ENCODE assay signal across 16 cellular contexts in the genomic region with DNA sequence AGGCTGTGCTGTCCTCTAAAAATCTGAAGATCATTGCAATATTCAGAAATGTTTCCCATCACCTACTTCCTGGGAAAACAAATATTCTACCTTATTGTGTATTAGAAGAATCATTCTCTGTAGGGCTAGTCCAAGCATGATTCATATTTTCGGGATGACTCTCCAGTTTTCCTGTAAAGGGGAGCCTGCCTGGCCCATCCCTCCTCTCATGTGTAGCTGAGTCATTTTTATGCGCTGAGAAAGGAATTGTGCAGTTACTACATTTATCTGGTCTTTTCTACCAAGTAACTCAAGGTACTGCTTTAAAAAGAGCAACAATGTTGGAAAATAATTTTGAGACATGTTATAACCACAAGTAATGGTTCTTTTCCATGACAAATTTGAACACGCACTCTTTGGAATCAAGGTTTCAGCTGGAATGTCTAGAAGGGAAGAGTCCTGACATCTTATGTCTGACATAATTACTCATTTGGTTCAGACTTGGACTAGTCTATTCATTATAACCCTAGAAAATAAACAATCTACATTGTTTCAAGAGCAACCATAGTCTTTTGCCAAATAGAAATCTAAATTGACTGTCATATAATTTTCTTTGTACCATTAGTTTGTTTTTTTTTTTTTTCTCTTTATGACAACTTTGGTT. TPM values are rescaled to one million over a fixed set of nuclear protein-coding genes. Genes with fewer than 3 reads are reported as not detected.
DNase-seq lines count a peak whose midpoint lies in the region; ATAC-seq, FAIRE-seq and TF ChIP-seq lines count a peak whose summit lies in the region.
"Had no signal": no experiment of that assay in that cellular context is flagged by ENCODE, and none has a peak within 500 bp of the region (broad histone marks: within the 10 kb centered on the region; RNA-seq: fewer than 3 reads in every experiment).

No MANE protein-coding gene starts in this region.

- POLR2A ChIA-PET in MCF 10A (lab: Yijun Ruan, JAX) = interaction anchor here (0.5 to 12.3 kb wide), 21 partner anchors 10 to 447 kb away, joined by 3 to 219 read pairs (median 6); partner anchors contain the start of genes DSC3 and DSG2

- H3K9me1 ChIP-seq in keratinocyte (ENCODE audit: control insufficient read depth, extremely low read depth, insufficient read depth, low read length) = no peaks in the 10 kb centered on the region

- peak overlapping the region; percentile 71 for H3K9ac ChIP-seq in keratinocyte (ENCODE audit: control insufficient read depth, extremely low read depth, insufficient read depth, low read length)

- H3K4me1 Mint-ChIP-seq in MCF 10A (ENCODE audit: insufficient read depth, unreplicated experiment) = peaks cover 23% of the 10 kb centered on the region
- H3K4me1 Mint-ChIP-seq in activated T-cell treated with anti-CD3 and anti-CD28 coated beads, Interleukin-2, amount 50 U/mL, for 24 hours (ENCODE audit: low read depth) = no peaks in the 10 kb centered on the region
- no peaks in the 10 kb centered on the region for H3K4me1 Mint-ChIP-seq in activated T-helper 17 cell treated with anti-CD3 and anti-CD28 coated beads, Interleukin-2, amount 50 U/mL, for 72 hours

- CTCF ChIA-PET in MCF 10A (lab: Yijun Ruan, JAX) = interaction anchor here (0.6 to 1.2 kb wide), 3 partner anchors 29 to 354 kb away, joined by 5 to 9 read pairs (median 6); no protein-coding TSS in a partner anchor

- H3K4me3 Mint-ChIP-seq in MCF 10A (ENCODE audit: unreplicated experiment) = peak overlapping the region; percentile 67
- no peak overlapping the region for H3K4me3 Mint-ChIP-seq in activated T-cell treated with anti-CD3 and anti-CD28 coated beads, Interleukin-2, amount 50 U/mL, for 24 hours
- H3K4me3 Mint-ChIP-seq in activated T-helper 17 cell treated with anti-CD3 and anti-CD28 coated beads, Interleukin-2, amount 50 U/mL, for 72 hours = no peak overlapping the region
- H3K4me3 Mint-ChIP-seq: activated T-cell treated with anti-CD3 and anti-CD28 coated beads, Interleukin-2, amount 50 U/mL, for 4 hours had no signal

- intact Hi-C loops in MCF 10A (cut with micrococcal nuclease) = loop anchor here (2.0 to 5.0 kb wide), 2 partner anchors 45 to 187 kb away; partner anchors contain the start of gene DSG2

- DNase-seq in ACHN = peak; percentile 83
- DNase-seq in MG63 = peak; percentile 58
- DNase-seq in MCF 10A (ENCODE audit: unreplicated experiment) = peak; percentile 96
- DNase-seq in keratinocyte (ENCODE audit: low read depth, low spot score) = peak; percentile 76
- no peak for DNase-seq in activated T-cell treated with anti-CD3 and anti-CD28 coated beads, Interleukin-2, amount 50 U/mL, for 24 hours
- no peak for DNase-seq in NCI-H2081 (lab: John Stamatoyannopoulos, UW)
- DNase-seq in NCI-H446 (lab: John Stamatoyannopoulos, UW) = no peak
- DNase-seq: activated CD4-positive, CD25-positive, alpha-beta regulatory T cell treated with anti-CD3 and anti-CD28 coated beads, Interleukin-2, amount 50 U/mL, for 72 hours; activated T-cell treated with anti-CD3 and anti-CD28 coated beads, Interleukin-2, amount 50 U/mL, for 4 hours; body of pancreas; NCI-H1417 treated with DMSO at 0.1 percent for 48 hours; NCI-H82; ovary had no signal

- H3K27me3 Mint-ChIP-seq in MCF 10A (ENCODE audit: insufficient read depth, unreplicated experiment) = no peaks in the 10 kb centered on the region
- no peaks in the 10 kb centered on the region for H3K27me3 Mint-ChIP-seq in activated T-cell treated with anti-CD3 and anti-CD28 coated beads, Interleukin-2, amount 50 U/mL, for 24 hours
- H3K27me3 Mint-ChIP-seq in activated T-helper 17 cell treated with anti-CD3 and anti-CD28 coated beads, Interleukin-2, amount 50 U/mL, for 72 hours = no peaks in the 10 kb centered on the region

- FAIRE-seq in keratinocyte (lab: Jason Lieb, UNC) = peak; percentile 94
- FAIRE-seq: GM12891 had no signal

- no peaks in the 10 kb centered on the region for H3K9me3 ChIP-seq in MG63
- no peaks in the 10 kb centered on the region for H3K9me3 ChIP-seq in keratinocyte (ENCODE audit: control insufficient read depth, low read depth, low read length)
- H3K9me3 ChIP-seq: body of pancreas, ovary had no signal

- H3K36me3 Mint-ChIP-seq in MCF 10A (ENCODE audit: insufficient read depth, unreplicated experiment) = peaks cover 23% of the 10 kb centered on the region
- H3K36me3 Mint-ChIP-seq in activated T-cell treated with anti-CD3 and anti-CD28 coated beads, Interleukin-2, amount 50 U/mL, for 24 hours (ENCODE audit: low read depth) = no peaks in the 10 kb centered on the region
- no peaks in the 10 kb centered on the region for H3K36me3 Mint-ChIP-seq in activated T-helper 17 cell treated with anti-CD3 and anti-CD28 coated beads, Interleukin-2, amount 50 U/mL, for 72 hours (ENCODE audit: low read depth)

- no TSS peak for BruUV-seq in MCF 10A (replicated peaks; lab: Mats Ljungman, UMichigan)

- H3K79me2 ChIP-seq in keratinocyte (ENCODE audit: control insufficient read depth, insufficient read depth, low read length) = peaks cover 66% of the 10 kb centered on the region

- peak overlapping the region; percentile 98 for H3K27ac ChIP-seq in keratinocyte (ENCODE audit: control insufficient read depth, insufficient read depth, low read length)
- H3K27ac ChIP-seq: body of pancreas, ovary had no signal

- TF ChIP-seq CTCF in MCF 10A (IDR thresholded peaks at IDR 0.05; ENCODE audit: unreplicated experiment) = no peak
- no peak for TF ChIP-seq CTCF in keratinocyte (optimal IDR thresholded peaks at IDR 0.05 in 1 of 3, IDR thresholded peaks at IDR 0.05 in 1 of 3, conservative IDR thresholded peaks at IDR 0.05 in 1 of 3; ENCODE audit: extremely low read depth in 1 of 3, insufficient read depth in 2 of 3, low read length in 3 of 3)

- dilution Hi-C loops in keratinocyte (cut with MboI; ENCODE audit: extremely low pct_ligation_motif_present, low sequenced_read_pairs) = no loop called here

- H3K4me3 ChIP-seq in MG63 = no peak overlapping the region
- peak overlapping the region in 1 of 3 experiments; percentile 52 for H3K4me3 ChIP-seq in keratinocyte (ENCODE audit: control insufficient read depth in 2 of 3, extremely low read depth in 1 of 3, insufficient read depth in 2 of 3, low read depth in 1 of 3, low read length in 3 of 3)
- H3K4me3 ChIP-seq: body of pancreas, ovary had no signal

- no peaks in the 10 kb centered on the region for H4K20me1 ChIP-seq in keratinocyte (ENCODE audit: control insufficient read depth, extremely low read depth, insufficient read depth, low read length)

- no peak overlapping the region for H2AFZ ChIP-seq in keratinocyte (ENCODE audit: control insufficient read depth, low read length)

- peak overlapping the region; percentile 82 for H3K4me2 ChIP-seq in keratinocyte (ENCODE audit: control insufficient read depth, extremely low read depth, insufficient read depth, low read depth, low read length)

- peaks cover 48% of the 10 kb centered on the region for H3K4me1 ChIP-seq in keratinocyte (ENCODE audit: control insufficient read depth, extremely low read depth, insufficient read depth, low read length)
- H3K4me1 ChIP-seq: body of pancreas had no signal

- H3K9me3 Mint-ChIP-seq in MCF 10A (ENCODE audit: unreplicated experiment) = no peaks in the 10 kb centered on the region
- H3K9me3 Mint-ChIP-seq in activated T-cell treated with anti-CD3 and anti-CD28 coated beads, Interleukin-2, amount 50 U/mL, for 24 hours = no peaks in the 10 kb centered on the region
- H3K9me3 Mint-ChIP-seq in activated T-helper 17 cell treated with anti-CD3 and anti-CD28 coated beads, Interleukin-2, amount 50 U/mL, for 72 hours = no peaks in the 10 kb centered on the region
- H3K9me3 Mint-ChIP-seq: activated T-cell treated with anti-CD3 and anti-CD28 coated beads, Interleukin-2, amount 50 U/mL, for 4 hours had no signal

- in situ Hi-C loops in ACHN (cut with HindIII; ENCODE audit: low pct_ligation_motif_present, low pct_unique_long_range_greater_than_20kb, low sequenced_read_pairs) = no loop called here

- no peaks in the 10 kb centered on the region for H3K27me3 ChIP-seq in MG63
- H3K27me3 ChIP-seq in keratinocyte (ENCODE audit: control insufficient read depth, extremely low read depth, insufficient read depth, low read length) = no peaks in the 10 kb centered on the region
- H3K27me3 ChIP-seq: body of pancreas, ovary had no signal

- H3K27ac Mint-ChIP-seq in MCF 10A (ENCODE audit: low read depth, unreplicated experiment) = peak overlapping the region; percentile 94
- no peak overlapping the region for H3K27ac Mint-ChIP-seq in activated T-cell treated with anti-CD3 and anti-CD28 coated beads, Interleukin-2, amount 50 U/mL, for 24 hours
- no peak overlapping the region for H3K27ac Mint-ChIP-seq in activated T-helper 17 cell treated with anti-CD3 and anti-CD28 coated beads, Interleukin-2, amount 50 U/mL, for 72 hours

- ATAC-seq in activated T-helper 17 cell treated with anti-CD3 and anti-CD28 coated beads, Interleukin-2, amount 50 U/mL, for 72 hours (replicated peaks) = no peak
- ATAC-seq: activated T-cell treated with anti-CD3 and anti-CD28 coated beads, Interleukin-2, amount 50 U/mL, for 4 hours; body of pancreas had no signal

- H3K36me3 ChIP-seq in MG63 (no peaks in the 10 kb centered on the region), keratinocyte (ENCODE audit: control insufficient read depth in 2 of 2, extremely low read depth in 1 of 2, insufficient read depth in 2 of 2, low read length in 2 of 2) (peaks cover 9 to 20% of the 10 kb centered on the region in 2 experiments)
- H3K36me3 ChIP-seq: ovary had no signal

RNA-seq across cellular contexts. Expression of gene DSG3, which starts 6.6 kb away (rescaled TPM):
- total RNA-seq in MG63 (2014; rRNA removed; shearing (Covaris generic); ENCODE audit: low replicate concordance) = not detected in 2 replicates
- total RNA-seq in MCF 10A (2022) = 65.4 and 68.5 TPM in 2 replicates
- polyA plus RNA-seq in keratinocyte = 172 to 488 TPM (median 259 TPM) in 3 replicates
- 288 TPM for polyA plus RNA-seq in keratinocyte (2011; ENCODE audit: low read depth)
- 59.0 and 114 TPM in 2 replicates for polyA plus RNA-seq in keratinocyte (2011; cell fraction: cytosol; rRNA removed)
- polyA plus RNA-seq in keratinocyte (2011; cell fraction: nucleus; rRNA removed) = 495 and 579 TPM in 2 replicates
- 132 and 436 TPM in 2 replicates for polyA plus RNA-seq in keratinocyte (2012; ENCODE audit: low replicate concordance)
- polyA minus RNA-seq in keratinocyte = 95.0 to 692 TPM (median 426 TPM) in 3 replicates
- polyA minus RNA-seq in keratinocyte (2011; cell fraction: cytosol; rRNA and poly(A)+ RNA removed) = 153 TPM
- polyA minus RNA-seq in keratinocyte (2011; cell fraction: nucleus; rRNA and poly(A)+ RNA removed) = 734 and 1,189 TPM in 2 replicates
- total RNA-seq in activated T-helper 17 cell treated with anti-CD3 and anti-CD28 coated beads, Interleukin-2, amount 50 U/mL, for 72 hours = not detected
- total RNA-seq: activated T-cell treated with anti-CD3 and anti-CD28 coated beads, Interleukin-2, amount 50 U/mL, for 4 hours; body of pancreas; mesenteric fat pad had no signal
- polyA plus RNA-seq: ovary had no signal

RNA-seq across cellular contexts. Expression of gene DSG2, which starts 43.8 kb away (rescaled TPM):
- 8.8 and 12.7 TPM in 2 replicates for total RNA-seq in MG63 (2014; rRNA removed; shearing (Covaris generic); ENCODE audit: low replicate concordance)
- total RNA-seq in MCF 10A (2022) = 106 and 134 TPM in 2 replicates
- 117 to 157 TPM (median 140 TPM) in 3 replicates for polyA plus RNA-seq in keratinocyte
- polyA plus RNA-seq in keratinocyte (2011; ENCODE audit: low read depth) = 45.0 TPM
- polyA plus RNA-seq in keratinocyte (2011; cell fraction: cytosol; rRNA removed) = 36.7 and 70.7 TPM in 2 replicates
- polyA plus RNA-seq in keratinocyte (2011; cell fraction: nucleus; rRNA removed) = 159 and 180 TPM in 2 replicates
- 30.9 and 98.2 TPM in 2 replicates for polyA plus RNA-seq in keratinocyte (2012; ENCODE audit: low replicate concordance)
- 60.4 to 135 TPM (median 94.1 TPM) in 3 replicates for polyA minus RNA-seq in keratinocyte
- 53.3 TPM for polyA minus RNA-seq in keratinocyte (2011; cell fraction: cytosol; rRNA and poly(A)+ RNA removed)
- polyA minus RNA-seq in keratinocyte (2011; cell fraction: nucleus; rRNA and poly(A)+ RNA removed) = 162 and 289 TPM in 2 replicates
- total RNA-seq in activated T-helper 17 cell treated with anti-CD3 and anti-CD28 coated beads, Interleukin-2, amount 50 U/mL, for 72 hours = under 1 TPM; 0.09 to 0.11 TPM

Comparison
In these comparisons a context has a peak if more than half of its experiments do, and no peak if none do; other contexts are left out.
1. DNase-seq: peak in ACHN (single experiment), MG63 (single experiment), MCF 10A (single experiment) and keratinocyte (single experiment); none in activated T-cell treated with anti-CD3 and anti-CD28 coated beads, Interleukin-2, amount 50 U/mL, for 24 hours (single experiment), NCI-H2081 (0 of 2) and NCI-H446 (0 of 2).
2. RNA of gene DSG3, which starts 6.6 kb away (total RNA-seq): 65.4 to 68.5 TPM in MCF 10A; not detected in MG63 and not detected in activated T-helper 17 cell treated with anti-CD3 and anti-CD28 coated beads, Interleukin-2, amount 50 U/mL, for 72 hours; every median in the first group is over 10 times any median in the second.